8 cellular contexts compared by ENCODE assay signal in the genomic region with DNA sequence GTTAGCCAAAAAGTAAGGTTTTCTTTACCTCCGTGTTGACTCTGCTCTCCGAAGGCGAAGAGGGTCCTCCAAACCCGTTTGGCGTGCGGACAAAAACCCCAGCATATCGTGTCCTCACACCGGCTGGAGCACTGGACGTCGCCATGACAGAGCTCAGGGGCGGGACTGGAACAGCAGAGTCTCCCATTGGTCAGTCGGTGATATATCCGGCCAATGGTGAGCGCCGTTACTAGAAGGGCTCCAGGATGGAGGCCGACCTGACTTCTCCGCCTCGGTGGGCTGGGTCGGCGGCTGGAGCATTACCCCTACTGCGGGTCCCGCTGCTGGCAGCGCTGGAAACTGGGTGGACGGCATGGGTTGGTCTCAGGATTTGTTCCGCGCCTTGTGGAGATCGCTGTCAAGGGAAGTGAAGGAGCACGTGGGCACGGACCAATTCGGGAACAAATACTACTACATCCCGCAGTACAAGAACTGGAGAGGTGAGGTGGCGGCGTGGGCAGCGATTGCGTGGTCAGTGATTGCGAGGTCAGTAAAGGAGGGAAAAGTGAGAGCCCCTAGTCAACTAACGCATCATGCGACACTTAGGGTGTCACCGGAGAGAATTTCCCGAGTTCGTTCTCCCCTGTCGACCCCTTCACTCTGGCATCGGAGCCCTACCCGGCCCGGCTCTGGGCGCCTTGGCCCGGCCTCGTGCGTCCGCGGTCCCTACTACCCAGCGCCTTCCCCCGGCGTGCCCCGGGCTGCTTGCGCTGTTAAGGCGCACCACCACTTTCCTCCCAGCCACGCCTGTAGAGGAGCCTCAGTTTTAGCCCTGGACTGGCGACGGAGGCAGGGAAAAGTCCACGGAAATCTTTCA. TPM values are rescaled to one million over a fixed set of nuclear protein-coding genes. Genes with fewer than 3 reads are reported as not detected.
DNase-seq lines count a peak whose midpoint lies in the region; ATAC-seq and TF ChIP-seq lines count a peak whose summit lies in the region.

A gene with protein sequence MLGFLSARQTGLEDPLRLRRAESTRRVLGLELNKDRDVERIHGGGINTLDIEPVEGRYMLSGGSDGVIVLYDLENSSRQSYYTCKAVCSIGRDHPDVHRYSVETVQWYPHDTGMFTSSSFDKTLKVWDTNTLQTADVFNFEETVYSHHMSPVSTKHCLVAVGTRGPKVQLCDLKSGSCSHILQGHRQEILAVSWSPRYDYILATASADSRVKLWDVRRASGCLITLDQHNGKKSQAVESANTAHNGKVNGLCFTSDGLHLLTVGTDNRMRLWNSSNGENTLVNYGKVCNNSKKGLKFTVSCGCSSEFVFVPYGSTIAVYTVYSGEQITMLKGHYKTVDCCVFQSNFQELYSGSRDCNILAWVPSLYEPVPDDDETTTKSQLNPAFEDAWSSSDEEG (minus strand): TSS at position 167 of the 856 bp plus-strand sequence. CDS start 62 bp downstream, at position 105.
Gene NDUFAF2 (plus strand): TSS at position 302 of the 856 bp plus-strand sequence. CDS start 51 bp downstream, at position 353.

- peak within 1 kb of the TSS; percentile 79 for H3K9ac ChIP-seq in smooth muscle cell (ENCODE audit: low read depth)

- TF ChIP-seq CTCF in AG04450 (IDR thresholded peaks at IDR 0.05; ENCODE audit: low read depth, low read length) (no peak), WERI-Rb-1 (IDR thresholded peaks at IDR 0.05; ENCODE audit: low read depth, low read length) (no peak), cardiac fibroblast (IDR thresholded peaks at IDR 0.05; ENCODE audit: low read depth, low read length) (no peak), smooth muscle cell (IDR thresholded peaks at IDR 0.05; ENCODE audit: borderline replicate concordance, insufficient read depth, poor library complexity, severe bottlenecking) (no peak)

- no peaks in the 10 kb centered on the region for H3K9me3 Mint-ChIP-seq in immature natural killer cell

- peaks cover 15 to 17% of the 10 kb centered on the region in 2 donors for H3K4me1 Mint-ChIP-seq in immature natural killer cell

- peak; percentile 100 for ATAC-seq in GM18907 (IDR thresholded peaks at IDR 0.05; ENCODE audit: unreplicated experiment)
- ATAC-seq in HG03139 (IDR thresholded peaks at IDR 0.05; ENCODE audit: unreplicated experiment) = peak; percentile 100

- peak within 1 kb of the TSS; percentile 96 for H3K4me3 ChIP-seq in AG04450 (ENCODE audit: low read depth, low read length)
- H3K4me3 ChIP-seq in WERI-Rb-1 (ENCODE audit: low read depth, low read length) = peak within 1 kb of the TSS; percentile 97
- H3K4me3 ChIP-seq in cardiac fibroblast (replicated peaks in 1 of 2; ENCODE audit: low read depth in 2 of 2, low read length in 2 of 2) = peak within 1 kb of the TSS; percentile 77 to 88
- peak within 1 kb of the TSS; percentile 72 for H3K4me3 ChIP-seq in smooth muscle cell

- CTCF ChIA-PET in AG04450 (lab: Charles Lee) = interaction anchor here (0.8 to 3.8 kb wide), 7 partner anchors 12 to 713 kb away, joined by 3 to 28 read pairs (median 4); partner anchors contain the start of gene DEPDC1B

- H3K36me3 Mint-ChIP-seq in immature natural killer cell = no peaks in the 10 kb centered on the region

- H3K4me3 Mint-ChIP-seq in immature natural killer cell = no peak within 1 kb of the TSS

- no peaks in the 10 kb centered on the region; the same call in 1 of the 2 replicates for H3K36me3 ChIP-seq in WERI-Rb-1
- H3K36me3 ChIP-seq in smooth muscle cell (ENCODE audit: low read depth) = no peaks in the 10 kb centered on the region

- H3K27me3 Mint-ChIP-seq in immature natural killer cell (ENCODE audit: low read depth in 3 of 3) = no peaks in the 10 kb centered on the region

- no peaks in the 10 kb centered on the region for H4K20me1 ChIP-seq in smooth muscle cell (ENCODE audit: low read depth)

- H3K27ac Mint-ChIP-seq in immature natural killer cell = peak within 1 kb of the TSS in 4 of 6 donors; percentile 50 to 87 (median 78)

- H2AFZ ChIP-seq in smooth muscle cell (ENCODE audit: low read depth) = peak within 1 kb of the TSS; percentile 94

- peak; percentile 74 for DNase-seq in AG04450 (ENCODE audit: low read depth, low spot score)
- DNase-seq in NCI-H2196 treated with DMSO at 0.1 percent for 48 hours (lab: John Stamatoyannopoulos, UW; ENCODE audit: unreplicated experiment) = peak; percentile 62
- peak; percentile 92 for DNase-seq in WERI-Rb-1
- DNase-seq in cardiac fibroblast (ENCODE audit: low read depth in 2 of 2) = peak; percentile 93
- peak; percentile 88 to 89 (median 89) for DNase-seq in immature natural killer cell
- peak; percentile 66 for DNase-seq in smooth muscle cell (lab: John Stamatoyannopoulos, UW; ENCODE audit: unreplicated experiment)

- H3K9me3 ChIP-seq in AG04450 (ENCODE audit: control insufficient read depth, insufficient read depth, low read length) (no peaks in the 10 kb centered on the region), WERI-Rb-1 (ENCODE audit: severe bottlenecking) (no peaks in the 10 kb centered on the region), smooth muscle cell (replicated peaks; ENCODE audit: low read depth) (no peaks in the 10 kb centered on the region)

- H3K4me2 ChIP-seq in smooth muscle cell = peak within 1 kb of the TSS; percentile 96

- under 1% methylated on average over 61 of the region's 61 CpGs for WGBS in smooth muscle cell (ENCODE audit: low lambda C conversion rate)

- H3F3A ChIP-seq in smooth muscle cell (ENCODE audit: low read depth) = no peaks in the 10 kb centered on the region

- H3K4me1 ChIP-seq in smooth muscle cell (ENCODE audit: low read depth) = peaks cover 9% of the 10 kb centered on the region

- H3K27ac ChIP-seq in AG04450 (ENCODE audit: low read depth, low read length) (peak within 1 kb of the TSS; percentile 88), WERI-Rb-1 (peak within 1 kb of the TSS; percentile 69), smooth muscle cell (ENCODE audit: low read depth) (peak within 1 kb of the TSS; percentile 60)

- H3K79me2 ChIP-seq in smooth muscle cell (ENCODE audit: low read depth) = peaks cover 82% of the 10 kb centered on the region

- POLR2A ChIA-PET in AG04450 (lab: Yijun Ruan, JAX) = interaction anchor here (0.6 kb wide), 1 partner anchor 14 kb away, joined by 3 read pairs; no protein-coding TSS in a partner anchor

- H3K27me3 ChIP-seq in AG04450 (ENCODE audit: control insufficient read depth, insufficient read depth, low read length) (no peaks in the 10 kb centered on the region), WERI-Rb-1 (ENCODE audit: insufficient read depth, low read depth, severe bottlenecking) (no peaks in the 10 kb centered on the region), smooth muscle cell (ENCODE audit: low read depth) (no peaks in the 10 kb centered on the region)

RNA-seq across cellular contexts. Expression of the first gene that starts in this region (rescaled TPM):
- polyA plus RNA-seq in AG04450 (2011; rRNA removed) = 18.7 and 23.9 TPM in 2 replicates
- 8.1 and 17.3 TPM in 2 replicates for polyA minus RNA-seq in AG04450 (2011; rRNA and poly(A)+ RNA removed)
- 10 to 100 TPM; 11.9 to 17.0 (median 12.9) TPM for polyA plus RNA-seq in immature natural killer cell
- 25.3 and 28.9 TPM in 2 replicates for total RNA-seq in smooth muscle cell
- 19.5 TPM in 2 replicates for polyA plus RNA-seq in smooth muscle cell

RNA-seq across cellular contexts. Expression of gene NDUFAF2, which starts in this region (rescaled TPM):
- 28.6 and 42.0 TPM in 2 replicates for polyA plus RNA-seq in AG04450 (2011; rRNA removed)
- 11.8 and 12.3 TPM in 2 replicates for polyA minus RNA-seq in AG04450 (2011; rRNA and poly(A)+ RNA removed)
- polyA plus RNA-seq in immature natural killer cell = 10 to 100 TPM; 15.7 to 23.2 (median 20.4) TPM
- 39.1 and 41.1 TPM in 2 replicates for total RNA-seq in smooth muscle cell
- 55.3 and 71.2 TPM in 2 replicates for polyA plus RNA-seq in smooth muscle cell

Comparison
In these comparisons a context has a peak if more than half of its experiments do, and no peak if none do; other contexts are left out.
1. Peak in every context shown above with its lines: DNase-seq, ATAC-seq, H3K4me3 ChIP-seq and H3K27ac ChIP-seq.